16 cellular contexts compared by ENCODE assay signal in the genomic region with DNA sequence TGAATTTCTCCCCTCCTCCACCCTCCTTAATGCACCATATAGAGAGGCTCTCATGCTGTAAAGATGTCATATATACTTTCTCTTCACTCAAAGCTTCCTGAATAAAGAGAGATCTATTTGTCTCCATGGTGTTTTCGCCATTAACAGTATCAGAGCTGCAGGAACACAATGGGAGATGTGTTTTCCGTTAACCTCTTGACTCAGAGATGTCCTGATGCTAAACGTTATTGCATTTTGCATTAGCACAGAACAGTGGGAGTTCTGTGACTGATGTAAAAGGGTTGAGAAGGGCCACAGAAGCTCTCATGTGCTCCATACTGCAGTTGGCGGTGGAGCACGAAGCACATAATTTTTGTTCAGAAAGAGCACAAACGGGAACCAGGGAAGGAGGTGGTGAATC.
DNase-seq lines count a peak whose midpoint lies in the region; ATAC-seq and FAIRE-seq lines count a peak whose summit lies in the region.
"Had no signal": no experiment of that assay in that cellular context is flagged by ENCODE, and none has a peak within 500 bp of the region (broad histone marks: within the 10 kb centered on the region; RNA-seq: fewer than 3 reads in every experiment).

No MANE protein-coding gene starts in this region.

- no peak for ATAC-seq in GM21717 (IDR thresholded peaks at IDR 0.05; ENCODE audit: unreplicated experiment)
- ATAC-seq: activated T-helper 17 cell treated with anti-CD3 and anti-CD28 coated beads, Interleukin-2, amount 50 U/mL, for 72 hours had no signal

- peak overlapping the region; percentile 74 for H3K27ac ChIP-seq in epithelial cell of prostate
- H3K27ac ChIP-seq: BLaER1 treated with 17β-estradiol and CSF1 and Interleukin-3, amounts not matched to agents 10 nM and 100 nM; vagina had no signal

- peak; percentile 68 for FAIRE-seq in HTR-8/SVneo (lab: Jason Lieb, UNC)
- FAIRE-seq: small intestine had no signal

- DNase-seq in HTR-8/SVneo (ENCODE audit: insufficient read length, low spot score) (no peak), NCI-H69 (lab: John Stamatoyannopoulos, UW) (peak; percentile 69), epithelial cell of prostate (ENCODE audit: low read depth, low spot score) (no peak), pons (ENCODE audit: low spot score) (peak; percentile 94), SKM-1 treated with dmso at 0.1 percent for 144 hours (lab: John Stamatoyannopoulos, UW; ENCODE audit: unreplicated experiment) (no peak), ecto neural progenitor cell (ENCODE audit: low spot score) (no peak)
- DNase-seq in stimulated activated CD4-positive, alpha-beta T cell treated with anti-CD3 and anti-CD28 coated beads, Interleukin-1b, Interleukin-23, amount 100 ng/mL, for 48 hours, result no peak
- DNase-seq: DMS53; NCI-H2171; occipital lobe; small intestine; stimulated activated naive CD4-positive, alpha-beta T cell had no signal

Comparison
In these comparisons a context has a peak if more than half of its experiments do, and no peak if none do; other contexts are left out.
1. DNase-seq: peak in NCI-H69 (single experiment) and pons (single experiment); none in HTR-8/SVneo (single experiment), epithelial cell of prostate (single experiment), SKM-1 treated with dmso at 0.1 percent for 144 hours (single experiment), stimulated activated CD4-positive, alpha-beta T cell treated with anti-CD3 and anti-CD28 coated beads, Interleukin-1b, Interleukin-23, amount 100 ng/mL, for 48 hours (single experiment) and ecto neural progenitor cell (single experiment).